Comparison of ENCODE assay signal across 19 cellular contexts in genomic region chr2:17163628-17164027, GRCh38.
"Had no signal": no experiment of that assay in that cellular context is flagged by ENCODE, and none has a peak within 500 bp of the region (broad histone marks: within the 10 kb centered on the region; RNA-seq: fewer than 3 reads in every experiment).

No MANE protein-coding gene starts in this region.

- DNase-seq: IMR-90; Kasumi-1; MM.1S; NCI-H1092 treated with DMSO at 0.1 percent for 48 hours; NCI-H1436; NCI-H187; NCI-H2029; NCI-H2081 treated with DMSO at 0.1 percent for 48 hours; NCI-H2171 treated with DMSO at 0.1 percent for 48 hours; NCI-H524; NCI-H526 treated with DMSO at 0.1 percent for 48 hours; NCI-H748 treated with DMSO at 0.1 percent for 48 hours; NK-92 treated with Interleukin-12 subunit alpha and Interleukin-12 subunit beta, amount 100 ng/mL, for 24 hours; PC-9; Peyer's patch; SHP77 treated with DMSO at 0.1 percent for 48 hours; SJCRH30 had no signal

- ATAC-seq: Right ventricle myocardium inferior, SK-N-SH treated with all-trans-retinoic acid at 6 μM for 48 hours had no signal
